ENCODE assay signal across 8 cellular contexts in the genomic region with DNA sequence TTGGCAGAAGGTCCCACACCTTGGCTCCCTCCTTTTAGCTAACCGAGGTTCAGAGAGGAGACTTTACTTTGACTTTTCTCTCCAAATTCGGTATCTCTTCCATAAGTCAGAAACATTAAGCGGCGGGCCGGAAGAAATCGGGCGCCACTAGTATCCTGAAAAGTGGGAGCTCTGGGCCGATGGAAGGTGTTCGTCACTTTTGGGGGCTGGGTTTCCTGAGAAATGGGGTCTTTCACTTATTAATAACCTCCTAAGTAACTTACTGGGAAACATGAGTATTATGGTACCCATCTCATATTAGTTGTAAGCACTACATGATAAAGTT. TPM values are rescaled to one million over a fixed set of nuclear protein-coding genes. Genes with fewer than 3 reads are reported as not detected.
DNase-seq lines count a peak whose midpoint lies in the region; ATAC-seq and TF ChIP-seq lines count a peak whose summit lies in the region.

No MANE protein-coding gene starts in this region.

- H3K27me3 ChIP-seq in BJ (ENCODE audit: control insufficient read depth, insufficient read depth, low read length) (no peaks in the 10 kb centered on the region), KMS-11 (ENCODE audit: insufficient read depth, low read depth) (no peaks in the 10 kb centered on the region)

- H3K36me3 ChIP-seq in BJ (ENCODE audit: control insufficient read depth, insufficient read depth, low read length), result no peaks in the 10 kb centered on the region
- H3K36me3 ChIP-seq in KMS-11 (ENCODE audit: insufficient read depth), result no peaks in the 10 kb centered on the region

- peak overlapping the region; percentile 90 for H3K27ac ChIP-seq in KMS-11
- H3K27ac ChIP-seq in coronary artery, result peak overlapping the region; percentile 87 to 93

- H3K27me3 Mint-ChIP-seq in nephron (ENCODE audit: low read depth), result peaks cover 4% of the 10 kb centered on the region

- TF ChIP-seq CTCF in BJ (IDR thresholded peaks at IDR 0.05; ENCODE audit: insufficient read depth, low read depth, low read length), result no peak
- no peak for TF ChIP-seq CTCF in KMS-11 (conservative IDR thresholded peaks at IDR 0.05; ENCODE audit: low read depth, low read length)
- TF ChIP-seq CTCF in coronary artery (IDR thresholded peaks at IDR 0.05), result no peak
- no peak for TF ChIP-seq CTCF in nephron (IDR thresholded peaks at IDR 0.05; ENCODE audit: unreplicated experiment in 3 of 3)

- POLR2A ChIA-PET in BJ (lab: Charles Lee), result no interaction called here

- CTCF ChIA-PET in BJ (lab: Yijun Ruan, JAX), result interaction anchor here (0.6 to 1.6 kb wide), 2 partner anchors 104 to 441 kb away, joined by 3 to 4 read pairs; no protein-coding TSS in a partner anchor

- peaks cover 5% of the 10 kb centered on the region; the same call in 1 of the 2 replicates for H3K79me2 ChIP-seq in KMS-11 (ENCODE audit: insufficient read depth, low read depth)

- peaks cover 21% of the 10 kb centered on the region for H3K4me1 ChIP-seq in KMS-11 (ENCODE audit: low read depth, poor library complexity, severe bottlenecking)

- H3K4me3 ChIP-seq in BJ (ENCODE audit: low read depth, low read length), result peak overlapping the region; percentile 88
- peak overlapping the region; percentile 33 for H3K4me3 ChIP-seq in KMS-11 (IDR thresholded peaks at IDR 0.05; ENCODE audit: insufficient read depth, low read depth, low read length)
- H3K4me3 ChIP-seq in coronary artery, result peak overlapping the region; percentile 74

- H3K9ac ChIP-seq in KMS-11, result peak overlapping the region; percentile 97

- H4K20me1 ChIP-seq in KMS-11 (ENCODE audit: insufficient read depth), result no peaks in the 10 kb centered on the region

- peak overlapping the region; percentile 99 for H3K4me2 ChIP-seq in KMS-11

- H3K27ac Mint-ChIP-seq in nephron, result peak overlapping the region; percentile 94 to 99 (median 95)

- H2AFZ ChIP-seq in KMS-11 (ENCODE audit: low read depth), result peak overlapping the region; percentile 99

- H3K9me3 Mint-ChIP-seq in nephron, result peaks cover 1% of the 10 kb centered on the region

- H3K4me1 Mint-ChIP-seq in nephron, result peaks cover 16% of the 10 kb centered on the region

- ATAC-seq in GM19023 (IDR thresholded peaks at IDR 0.05; ENCODE audit: unreplicated experiment), result no peak

- DNase-seq in BJ (ENCODE audit: low read depth), result no peak
- DNase-seq in coronary artery (ENCODE audit: low spot score), result no peak
- no peak for DNase-seq in occipital lobe (lab: John Stamatoyannopoulos, UW)
- DNase-seq in SHP77 treated with DMSO at 0.1 percent for 48 hours (lab: John Stamatoyannopoulos, UW), result no peak
- DNase-seq in RKO (ENCODE audit: low spot score), result no peak

- peaks cover 6% of the 10 kb centered on the region for H3K36me3 Mint-ChIP-seq in nephron (ENCODE audit: low read depth)

- peak overlapping the region; percentile 98 to 100 (median 100) for H3K4me3 Mint-ChIP-seq in nephron

RNA-seq across cellular contexts. Expression of a gene that starts 0.7 kb away (rescaled TPM):
- 6.9 and 13.2 TPM in 2 replicates for polyA plus RNA-seq in BJ (2011; rRNA removed)
- 10.4 and 10.8 TPM in 2 replicates for polyA minus RNA-seq in BJ (2011; rRNA and poly(A)+ RNA removed)
- total RNA-seq in occipital lobe, result 22.6 TPM

Comparison
In these comparisons a context has a peak if more than half of its experiments do, and no peak if none do; other contexts are left out.
1. H3K4me3 ChIP-seq: peak in every context shown above with its lines; median percentile 88 in BJ; 74 in coronary artery; 33 in KMS-11.